ENCODE assay signal across 13 cellular contexts in genomic region chr11:12284321-12285050, GRCh38.
DNase-seq lines count a peak whose midpoint lies in the region; ATAC-seq and TF ChIP-seq lines count a peak whose summit lies in the region.
"Had no signal": no experiment of that assay in that cellular context is flagged by ENCODE, and none has a peak within 500 bp of the region (broad histone marks: within the 10 kb centered on the region; RNA-seq: fewer than 3 reads in every experiment).

No MANE protein-coding gene starts in this region.

- H3K27ac Mint-ChIP-seq in Caco-2 (ENCODE audit: unreplicated experiment) = no peak overlapping the region

- intact Hi-C loops in Caco-2 (cut with micrococcal nuclease; ENCODE audit: unreplicated experiment) = loop anchor here (5.0 to 10.0 kb wide), 3 partner anchors 122 to 490 kb away; partner anchors contain the start of gene MICAL2

- no TSS peak for BruUV-seq in Caco-2 (replicated peaks; lab: Mats Ljungman, UMichigan)

- H3K9me3 ChIP-seq in RWPE2 (ENCODE audit: severe bottlenecking) (no peaks in the 10 kb centered on the region), Caco-2 (no peaks in the 10 kb centered on the region)
- H3K9me3 ChIP-seq: ovary had no signal

- CTCF ChIA-PET in Caco-2 (lab: Charles Lee) = interaction anchor here (1.0 to 1.7 kb wide), 2 partner anchors 236 to 240 kb away, joined by 3 to 8 read pairs; no protein-coding TSS in a partner anchor

- POLR2A ChIA-PET in Caco-2 (lab: Charles Lee) = no interaction called here

- H3K4me3 Mint-ChIP-seq in Caco-2 (ENCODE audit: unreplicated experiment) = no peak overlapping the region

- no peaks in the 10 kb centered on the region for H3K36me3 Mint-ChIP-seq in Caco-2 (ENCODE audit: insufficient read depth, unreplicated experiment)

- no peaks in the 10 kb centered on the region for H3K27me3 ChIP-seq in RWPE2 (ENCODE audit: insufficient read depth, poor library complexity, severe bottlenecking)
- H3K27me3 ChIP-seq in Caco-2 (replicated peaks; ENCODE audit: control insufficient read depth, insufficient read depth, low read length) = no peaks in the 10 kb centered on the region
- H3K27me3 ChIP-seq: ovary had no signal

- DNase-seq in GM03348 (ENCODE audit: low spot score) (peak; percentile 37), RWPE2 (ENCODE audit: low spot score) (no peak), fibroblast of gingiva (ENCODE audit: low read depth) (peak; percentile 77), Caco-2 (no peak)
- no peak for DNase-seq in activated CD4-positive, alpha-beta T cell treated with anti-CD3 and anti-CD28 coated beads, Interleukin-2, amount 50 U/mL, for 1 hour
- DNase-seq: NCI-H2029, NCI-H774, ovary had no signal

- peaks cover 42% of the 10 kb centered on the region for H3K4me1 ChIP-seq in RWPE2 (ENCODE audit: insufficient read depth, poor library complexity, severe bottlenecking)
- peaks cover 42% of the 10 kb centered on the region for H3K4me1 ChIP-seq in Caco-2

- H3K4me1 Mint-ChIP-seq in Caco-2 (ENCODE audit: low read depth, unreplicated experiment) = peaks cover 36% of the 10 kb centered on the region

- H3K27ac ChIP-seq in RWPE2 (ENCODE audit: poor library complexity, severe bottlenecking) (peak overlapping the region; percentile 96), skin epidermis (peak overlapping the region in 17 of 21 experiments; percentile 5 to 90 (median 53))
- H3K27ac ChIP-seq: ovary, SK-N-MC had no signal

- no peak for TF ChIP-seq CTCF in RWPE2 (IDR thresholded peaks at IDR 0.05; ENCODE audit: poor library complexity, severe bottlenecking)
- TF ChIP-seq CTCF in Caco-2 (IDR thresholded peaks at IDR 0.05; ENCODE audit: insufficient read depth in 1 of 2, low read depth in 1 of 2, low read length in 1 of 2, severe bottlenecking in 1 of 2, unreplicated experiment in 1 of 2) = no peak

- H3K36me3 ChIP-seq in RWPE2 (ENCODE audit: low read depth) = peaks cover 10% of the 10 kb centered on the region; the same call in 1 of the 2 replicates
- H3K36me3 ChIP-seq in Caco-2 (ENCODE audit: control insufficient read depth, insufficient read depth, low read length) = no peaks in the 10 kb centered on the region
- H3K36me3 ChIP-seq: ovary had no signal

- H3K27me3 Mint-ChIP-seq in Caco-2 (ENCODE audit: insufficient read depth, unreplicated experiment) = no peaks in the 10 kb centered on the region

- H3K4me3 ChIP-seq in RWPE2 (ENCODE audit: severe bottlenecking) (no peak overlapping the region), skin epidermis (no peak overlapping the region), Caco-2 (ENCODE audit: low read depth, low read length) (no peak overlapping the region)
- H3K4me3 ChIP-seq: K562, ovary, SK-N-MC had no signal

- ATAC-seq in RWPE2 (ENCODE audit: low read depth) = no peak
- no peak for ATAC-seq in GM18870 (IDR thresholded peaks at IDR 0.05; ENCODE audit: unreplicated experiment)
- ATAC-seq: activated CD4-positive, CD25-positive, alpha-beta regulatory T cell treated with anti-CD3 and anti-CD28 coated beads, Interleukin-2, amount 50 U/mL, for 24 hours; K562 had no signal

- H3K9me3 Mint-ChIP-seq in Caco-2 (ENCODE audit: unreplicated experiment) = no peaks in the 10 kb centered on the region

Comparison
In these comparisons a context has a peak if more than half of its experiments do, and no peak if none do; other contexts are left out.
1. DNase-seq: peak in GM03348 (single experiment) and fibroblast of gingiva (single experiment); none in RWPE2 (single experiment), activated CD4-positive, alpha-beta T cell treated with anti-CD3 and anti-CD28 coated beads, Interleukin-2, amount 50 U/mL, for 1 hour (single experiment) and Caco-2 (0 of 2).